In the genomic region with DNA sequence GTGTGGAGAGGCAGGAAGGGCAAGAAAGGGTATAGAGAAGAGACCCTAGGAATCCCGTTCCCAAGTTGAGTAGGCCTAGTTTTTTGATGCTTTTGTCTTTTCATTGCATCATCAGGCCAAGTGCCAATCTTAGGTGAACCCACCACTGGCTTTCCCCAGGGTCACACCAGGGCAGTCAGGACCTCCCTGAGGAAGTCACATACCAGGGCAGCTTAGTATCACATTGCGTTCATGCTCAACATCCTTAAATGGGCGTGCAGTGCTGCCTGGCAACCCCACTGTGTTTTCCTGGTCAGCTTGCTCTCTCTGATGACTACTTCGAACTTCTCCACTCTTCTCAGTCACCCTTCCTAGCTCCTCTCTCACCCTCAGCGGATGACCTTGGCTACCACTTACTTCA, we compare ENCODE assay signal across 11 cellular contexts. TPM values are rescaled to one million over a fixed set of nuclear protein-coding genes. Genes with fewer than 3 reads are reported as not detected.
DNase-seq lines count a peak whose midpoint lies in the region; ATAC-seq and TF ChIP-seq lines count a peak whose summit lies in the region.
"Had no signal": no experiment of that assay in that cellular context is flagged by ENCODE, and none has a peak within 500 bp of the region (broad histone marks: within the 10 kb centered on the region; RNA-seq: fewer than 3 reads in every experiment).

No MANE protein-coding gene starts in this region.

- H3K27me3 ChIP-seq in ectodermal cell (ENCODE audit: control insufficient read depth, insufficient read depth, low read length, poor library complexity, severe bottlenecking) = no peaks in the 10 kb centered on the region

- H3K4me1 ChIP-seq in ectodermal cell (ENCODE audit: control insufficient read depth, insufficient read depth, low read length) (peaks cover 9% of the 10 kb centered on the region), mucosa of descending colon (ENCODE audit: low read depth) (peaks cover 3% of the 10 kb centered on the region)

- H3K36me3 ChIP-seq in ectodermal cell (ENCODE audit: control insufficient read depth, insufficient read depth, low read length) = no peaks in the 10 kb centered on the region
- no peaks in the 10 kb centered on the region for H3K36me3 ChIP-seq in mucosa of descending colon (ENCODE audit: low read depth)
- H3K36me3 ChIP-seq: lower lobe of right lung had no signal

- no peak for TF ChIP-seq CTCF in mucosa of descending colon (IDR thresholded peaks at IDR 0.05)

- intact Hi-C loops in mucosa of descending colon (cut with DNase I, micrococcal nuclease) = no loop called here

- ATAC-seq in mucosa of descending colon (peak; percentile 14), HG02973 (IDR thresholded peaks at IDR 0.05; ENCODE audit: unreplicated experiment) (no peak)
- ATAC-seq: activated CD4-positive, CD25-positive, alpha-beta regulatory T cell treated with anti-CD3 and anti-CD28 coated beads, Interleukin-2, amount 50 U/mL, for 24 hours had no signal

- peak overlapping the region; percentile 83 for H3K27ac ChIP-seq in ectodermal cell (ENCODE audit: insufficient read depth, low read depth, low read length, poor library complexity, severe bottlenecking)
- H3K27ac ChIP-seq: lower lobe of right lung had no signal

- no peak overlapping the region for H3K4me3 ChIP-seq in ectodermal cell (ENCODE audit: insufficient read depth, low read depth, low read length)
- H3K4me3 ChIP-seq in mucosa of descending colon = no peak overlapping the region
- H3K4me3 ChIP-seq: lower lobe of right lung had no signal

- DNase-seq in CD1c-positive myeloid dendritic cell (ENCODE audit: extremely low spot score) = peak; percentile 49
- DNase-seq in LHCN-M2 (ENCODE audit: low read depth) = peak; percentile 72
- DNase-seq in mucosa of descending colon = peak in 1 of 3 donors; percentile 42
- no peak for DNase-seq in NCI-H1092 (lab: John Stamatoyannopoulos, UW)
- DNase-seq in stimulated activated naive CD4-positive, alpha-beta T cell (lab: John Stamatoyannopoulos, UW) = no peak
- DNase-seq in DMS 273 (lab: John Stamatoyannopoulos, UW; ENCODE audit: unreplicated experiment) = no peak
- DNase-seq: lower lobe of right lung had no signal

- no peaks in the 10 kb centered on the region for H3K9me3 ChIP-seq in ectodermal cell (ENCODE audit: control insufficient read depth, low read length)
- H3K9me3 ChIP-seq in mucosa of descending colon = no peaks in the 10 kb centered on the region
- H3K9me3 ChIP-seq: lower lobe of right lung had no signal

- WGBS in ectodermal cell, 2 experiments = 53 to 56% methylated on average over 5 of the region's 5 CpGs

RNA-seq across cellular contexts. Expression of a gene that starts 9.0 kb away (rescaled TPM):
- total RNA-seq in LHCN-M2 (2014; rRNA removed) (1.2 and 4.3 TPM in 2 replicates), mucosa of descending colon (1 to 10 TPM in 2 of 3 donors, under 1 TPM in 1; 0.35 to 9.9 (median 1.7) TPM)
- polyA plus RNA-seq in LHCN-M2 (2012) = 2.9 TPM
- polyA plus RNA-seq in ectodermal cell (2013, experiment 1 of 4) = 22.7 TPM
- polyA plus RNA-seq in ectodermal cell (2013, experiment 2 of 4) = 21.1 TPM
- 19.4 TPM for polyA plus RNA-seq in ectodermal cell (2013, experiment 3 of 4)
- 22.9 TPM for polyA plus RNA-seq in ectodermal cell (2013, experiment 4 of 4)

RNA-seq across cellular contexts. Expression of a gene that starts 18.7 kb away (rescaled TPM):
- total RNA-seq in LHCN-M2 (2014; rRNA removed) (49.2 and 66.8 TPM in 2 replicates), mucosa of descending colon (10 to 100 TPM; 34.2 to 44.9 (median 38.9) TPM)
- polyA plus RNA-seq in LHCN-M2 (2012) = 27.1 TPM
- 200 TPM for polyA plus RNA-seq in ectodermal cell (2013, experiment 1 of 4)
- 220 TPM for polyA plus RNA-seq in ectodermal cell (2013, experiment 2 of 4)
- polyA plus RNA-seq in ectodermal cell (2013, experiment 3 of 4) = 156 TPM
- 179 TPM for polyA plus RNA-seq in ectodermal cell (2013, experiment 4 of 4)

RNA-seq across cellular contexts. Expression of a gene that starts 37.4 kb away (rescaled TPM):
- total RNA-seq in LHCN-M2 (2014; rRNA removed) (0.17 TPM in 1 of 2 replicates, not detected in the other), mucosa of descending colon (1 to 10 TPM; 1.7 to 4.1 (median 1.9) TPM)
- polyA plus RNA-seq in LHCN-M2 (2012) = 0.21 TPM
- polyA plus RNA-seq in ectodermal cell (2013, experiment 1 of 4) = 0.67 TPM
- polyA plus RNA-seq in ectodermal cell (2013, experiment 2 of 4) = 0.41 TPM
- polyA plus RNA-seq in ectodermal cell (2013, experiment 3 of 4) = 0.43 TPM
- polyA plus RNA-seq in ectodermal cell (2013, experiment 4 of 4) = 0.20 TPM
- total RNA-seq: chondrocyte had no signal

RNA-seq across cellular contexts. Expression of a gene that starts 41.1 kb away (rescaled TPM):
- 167 and 177 TPM in 2 replicates for total RNA-seq in LHCN-M2 (2014; rRNA removed)
- polyA plus RNA-seq in LHCN-M2 (2012) = 75.2 TPM
- 68.8 TPM for polyA plus RNA-seq in ectodermal cell (2013, experiment 1 of 4)
- 63.3 TPM for polyA plus RNA-seq in ectodermal cell (2013, experiment 2 of 4)
- 51.8 TPM for polyA plus RNA-seq in ectodermal cell (2013, experiment 3 of 4)
- polyA plus RNA-seq in ectodermal cell (2013, experiment 4 of 4) = 52.4 TPM
- 10 to 100 TPM; 16.0 to 45.5 (median 34.4) TPM for total RNA-seq in mucosa of descending colon

RNA-seq across cellular contexts. Expression of a gene that starts 45.6 kb away (rescaled TPM):
- total RNA-seq in LHCN-M2 (2014; rRNA removed) = 41.7 and 44.0 TPM in 2 replicates
- 97.3 TPM for polyA plus RNA-seq in LHCN-M2 (2012)
- 31.3 TPM for polyA plus RNA-seq in ectodermal cell (2013, experiment 1 of 4)
- polyA plus RNA-seq in ectodermal cell (2013, experiment 2 of 4) = 30.8 TPM
- polyA plus RNA-seq in ectodermal cell (2013, experiment 3 of 4) = 28.9 TPM
- 29.7 TPM for polyA plus RNA-seq in ectodermal cell (2013, experiment 4 of 4)
- total RNA-seq in mucosa of descending colon = 10 to 100 TPM; 72.2 to 89.8 (median 74.9) TPM

Comparison
In these comparisons a context has a peak if more than half of its experiments do, and no peak if none do; other contexts are left out.
1. DNase-seq: peak in CD1c-positive myeloid dendritic cell (single experiment) and LHCN-M2 (single experiment); none in NCI-H1092 (single experiment), stimulated activated naive CD4-positive, alpha-beta T cell (0 of 6) and DMS 273 (single experiment).